7 cellular contexts compared by ENCODE assay signal in genomic region chrX:39174761-39175417, GRCh38.
DNase-seq lines count a peak whose midpoint lies in the region; ATAC-seq and TF ChIP-seq lines count a peak whose summit lies in the region.

No MANE protein-coding gene starts in this region.

- H3K36me3 ChIP-seq in Loucy (ENCODE audit: insufficient read depth, low read length): no peaks in the 10 kb centered on the region

- peaks cover 6% of the 10 kb centered on the region for H3K4me1 Mint-ChIP-seq in T-helper 17 cell

- H3K9me2 ChIP-seq in Loucy (replicated peaks; ENCODE audit: low read depth, low read length): no peaks in the 10 kb centered on the region

- H3K79me2 ChIP-seq in Loucy (ENCODE audit: insufficient read depth, low read length): no peaks in the 10 kb centered on the region

- no peaks in the 10 kb centered on the region for H3K27me3 Mint-ChIP-seq in T-helper 17 cell

- H3K4me3 ChIP-seq in Loucy (ENCODE audit: low read length, poor library complexity, severe bottlenecking): peak overlapping the region; percentile 65

- H3K9ac ChIP-seq in Loucy (ENCODE audit: low read depth, low read length, poor library complexity, severe bottlenecking): peak overlapping the region; percentile 54

- no peaks in the 10 kb centered on the region for H4K20me1 ChIP-seq in Loucy (ENCODE audit: insufficient read depth, low read length, poor library complexity, severe bottlenecking)

- TF ChIP-seq CTCF in Loucy (conservative IDR thresholded peaks at IDR 0.05; ENCODE audit: low read length): no peak

- ATAC-seq in T-helper 17 cell (peak; percentile 93), GM21717 (IDR thresholded peaks at IDR 0.05; ENCODE audit: unreplicated experiment) (no peak), HG03457 (IDR thresholded peaks at IDR 0.05; ENCODE audit: unreplicated experiment) (no peak)

- H3K36me3 Mint-ChIP-seq in T-helper 17 cell (ENCODE audit: low read depth): peaks cover 3% of the 10 kb centered on the region

- H2AFZ ChIP-seq in Loucy (ENCODE audit: low read length): no peak overlapping the region; the same call in 1 of the 2 replicates

- no peaks in the 10 kb centered on the region for H3K27me3 ChIP-seq in Loucy (ENCODE audit: insufficient read depth, low read length, poor library complexity, severe bottlenecking)

- peak overlapping the region; percentile 77 for H3K4me3 Mint-ChIP-seq in T-helper 17 cell

- no peaks in the 10 kb centered on the region for H3K9me3 ChIP-seq in Loucy (ENCODE audit: insufficient read depth, low read depth, low read length)
- no peaks in the 10 kb centered on the region for H3K9me3 ChIP-seq in T-helper 17 cell (ENCODE audit: control insufficient read depth, low read length, poor library complexity, severe bottlenecking)

- peaks cover 17% of the 10 kb centered on the region for H3K4me1 ChIP-seq in Loucy (ENCODE audit: insufficient read depth, low read length, poor library complexity, severe bottlenecking)

- H3K27ac Mint-ChIP-seq in T-helper 17 cell: peak overlapping the region; percentile 92

- H3F3A ChIP-seq in Loucy (ENCODE audit: low read depth): no peaks in the 10 kb centered on the region; the same call in 1 of the 2 replicates

- DNase-seq in T-helper 17 cell (peak in 2 of 3 donors; percentile 21 to 36), ecto neural progenitor cell (ENCODE audit: low spot score) (peak; percentile 34), NCI-H526 treated with DMSO at 0.1 percent for 48 hours (lab: John Stamatoyannopoulos, UW) (no peak)
- peak in 2 of 3 experiments; percentile 8 to 30 for DNase-seq in stimulated activated CD4-positive, alpha-beta T cell treated with anti-CD3 and anti-CD28 coated beads, TNF-alpha, amount 100 ng/mL, for 24 hours (ENCODE audit: low read depth in 3 of 3)

- H3K4me2 ChIP-seq in Loucy (ENCODE audit: low read depth, low read length, poor library complexity, severe bottlenecking): peak overlapping the region; percentile 76
